In genomic region chr15:55694652-55695150, GRCh38 we compare ENCODE assay signal across 8 cellular contexts. TPM values are rescaled to one million over a fixed set of nuclear protein-coding genes. Genes with fewer than 3 reads are reported as not detected.
DNase-seq lines count a peak whose midpoint lies in the region; ATAC-seq and TF ChIP-seq lines count a peak whose summit lies in the region.

No MANE protein-coding gene starts in this region.

- no peaks in the 10 kb centered on the region for H3K27me3 ChIP-seq in fibroblast of lung (ENCODE audit: control insufficient read depth, insufficient read depth, low read length)
- H3K27me3 ChIP-seq in CD8-positive, alpha-beta T cell (ENCODE audit: insufficient read depth, low read length) = no peaks in the 10 kb centered on the region

- no peaks in the 10 kb centered on the region for H3K4me1 ChIP-seq in fibroblast of lung (ENCODE audit: control insufficient read depth, extremely low read depth, insufficient read depth, low read length)
- no peaks in the 10 kb centered on the region for H3K4me1 ChIP-seq in CD8-positive, alpha-beta T cell (ENCODE audit: insufficient read depth, low read length)

- CTCF ChIA-PET in CD8-positive, alpha-beta T cell (lab: Charles Lee) = no interaction called here

- H3K79me2 ChIP-seq in fibroblast of lung (ENCODE audit: control insufficient read depth, insufficient read depth, low read length) = no peaks in the 10 kb centered on the region

- H3K36me3 Mint-ChIP-seq in CD8-positive, alpha-beta T cell = no peaks in the 10 kb centered on the region

- no peaks in the 10 kb centered on the region for H3K9me3 ChIP-seq in fibroblast of lung (ENCODE audit: control insufficient read depth, insufficient read depth, low read depth, low read length)
- no peaks in the 10 kb centered on the region for H3K9me3 ChIP-seq in CD8-positive, alpha-beta T cell (ENCODE audit: low read length)

- DNase-seq in ELR (ENCODE audit: low read depth) (peak; percentile 28), fibroblast of lung (ENCODE audit: low read depth in 2 of 2) (peak; percentile 62 to 81), mucosa of gallbladder (ENCODE audit: low spot score) (no peak), SW 1271 (lab: John Stamatoyannopoulos, UW) (no peak), HUDEP-2 (lab: John Stamatoyannopoulos, UW; ENCODE audit: unreplicated experiment in 76 of 76) (no peak)
- DNase-seq in CD8-positive, alpha-beta T cell = no peak

- no peak overlapping the region for H3K4me3 ChIP-seq in fibroblast of lung (replicated peaks in 1 of 4; ENCODE audit: control extremely low read depth in 1 of 4, insufficient read depth in 1 of 4, low read depth in 3 of 4, low read length in 4 of 4)
- H3K4me3 ChIP-seq in CD8-positive, alpha-beta T cell (ENCODE audit: low read depth, low read length) = no peak overlapping the region

- H3K36me3 ChIP-seq in fibroblast of lung (ENCODE audit: control insufficient read depth, insufficient read depth, low read length) = no peaks in the 10 kb centered on the region
- H3K36me3 ChIP-seq in CD8-positive, alpha-beta T cell (ENCODE audit: insufficient read depth, low read length) = no peaks in the 10 kb centered on the region

- no peaks in the 10 kb centered on the region for H3K9me3 Mint-ChIP-seq in CD8-positive, alpha-beta T cell

- H3K9ac ChIP-seq in fibroblast of lung (ENCODE audit: insufficient read depth, low read length) = no peak overlapping the region

- no peak overlapping the region for H3K4me2 ChIP-seq in fibroblast of lung (ENCODE audit: extremely low read depth, insufficient read depth, low read length)

- no peaks in the 10 kb centered on the region for H4K20me1 ChIP-seq in fibroblast of lung (ENCODE audit: control insufficient read depth, extremely low read depth, insufficient read depth, low read length)

- ATAC-seq in GM21515 (IDR thresholded peaks at IDR 0.05; ENCODE audit: unreplicated experiment) = peak; percentile 82
- ATAC-seq in HG03558 (IDR thresholded peaks at IDR 0.05; ENCODE audit: extremely low read depth, unreplicated experiment) = peak; percentile 89
- no peak for ATAC-seq in CD8-positive, alpha-beta T cell

- intact Hi-C loops in CD8-positive, alpha-beta T cell (cut with DNase I, micrococcal nuclease) = no loop called here

- peaks cover 10% of the 10 kb centered on the region for H3K27me3 Mint-ChIP-seq in CD8-positive, alpha-beta T cell (ENCODE audit: low read depth)

- no peak overlapping the region for H3K27ac ChIP-seq in fibroblast of lung (ENCODE audit: insufficient read depth, low read length)
- H3K27ac ChIP-seq in CD8-positive, alpha-beta T cell (ENCODE audit: low read depth, low read length) = no peak overlapping the region

- no peak overlapping the region for H3K4me3 Mint-ChIP-seq in CD8-positive, alpha-beta T cell

- H3K4me1 Mint-ChIP-seq in CD8-positive, alpha-beta T cell (ENCODE audit: low read depth) = no peaks in the 10 kb centered on the region

- no peak overlapping the region for H2AFZ ChIP-seq in fibroblast of lung (ENCODE audit: low read length)

- POLR2A ChIA-PET in CD8-positive, alpha-beta T cell (lab: Charles Lee) = interaction anchor here (0.6 kb wide), 1 partner anchor 72 kb away, joined by 7 read pairs; no protein-coding TSS in a partner anchor

- no peak overlapping the region for H3K27ac Mint-ChIP-seq in CD8-positive, alpha-beta T cell

- TF ChIP-seq CTCF in fibroblast of lung (conservative IDR thresholded peaks at IDR 0.05 in 1 of 2, IDR thresholded peaks at IDR 0.05 in 1 of 2; ENCODE audit: low read depth in 1 of 2, low read length in 2 of 2) = no peak
- no peak for TF ChIP-seq CTCF in CD8-positive, alpha-beta T cell (IDR thresholded peaks at IDR 0.05)

RNA-seq across cellular contexts. Expression of gene PRTG, which starts 48.3 kb away (rescaled TPM):
- total RNA-seq in fibroblast of lung = 2.1 and 4.0 TPM in 2 replicates
- polyA plus RNA-seq in fibroblast of lung = 0.90 and 2.1 TPM in 2 replicates
- polyA plus RNA-seq in fibroblast of lung (2012) = 1.0 and 2.1 TPM in 2 replicates
- 0.19 and 0.90 TPM in 2 replicates for polyA minus RNA-seq in fibroblast of lung (ENCODE audit: low replicate concordance)
- 1.4 TPM for total RNA-seq in mucosa of gallbladder
- total RNA-seq in CD8-positive, alpha-beta T cell = not detected

Comparison
In these comparisons a context has a peak if more than half of its experiments do, and no peak if none do; other contexts are left out.
1. DNase-seq: peak in ELR (single experiment) and fibroblast of lung (2 of 2); none in mucosa of gallbladder (single experiment), SW 1271 (0 of 2), HUDEP-2 (0 of 76) and CD8-positive, alpha-beta T cell (0 of 7).